Comparison of ENCODE assay signal across 25 cellular contexts in the genomic region with DNA sequence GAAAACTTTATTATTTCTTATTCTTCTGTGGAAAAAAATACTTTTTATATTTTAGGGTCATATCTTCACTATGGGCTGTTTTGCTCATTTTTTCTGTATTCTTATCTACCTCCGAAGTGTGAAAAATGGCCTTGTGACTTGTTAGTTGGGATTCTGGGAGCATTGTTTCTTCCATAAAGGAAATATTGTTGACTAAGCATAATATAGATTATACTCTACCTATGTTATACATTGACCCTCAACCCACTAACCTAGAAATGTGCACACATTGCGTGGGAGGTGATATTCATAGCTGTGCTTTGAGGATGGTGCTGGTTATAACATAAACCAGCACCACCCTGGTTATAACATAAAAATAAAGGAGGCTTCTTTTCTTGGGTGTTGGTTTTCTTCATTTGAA.
"Had no signal": no experiment of that assay in that cellular context is flagged by ENCODE, and none has a peak within 500 bp of the region (broad histone marks: within the 10 kb centered on the region; RNA-seq: fewer than 3 reads in every experiment).

No MANE protein-coding gene starts in this region.

- H3K27me3 ChIP-seq: stomach, suprapubic skin, testis, thyroid gland, tibial artery, tibial nerve, transverse colon, upper lobe of left lung, upper lobe of right lung, uterus had no signal

- H3K4me1 ChIP-seq: stomach, suprapubic skin, testis, thyroid gland, tibial artery, tibial nerve, transverse colon, upper lobe of left lung, upper lobe of right lung, uterus had no signal

- H3K36me3 ChIP-seq: stomach, suprapubic skin, thoracic aorta, thyroid gland, tibial artery, tibial nerve, transverse colon, upper lobe of left lung, upper lobe of right lung, uterus had no signal

- FAIRE-seq: urothelium cell line had no signal

- DNase-seq: stimulated activated CD4-positive, alpha-beta T cell treated with anti-CD3 and anti-CD28 coated beads, Interleukin-2, amount 100 ng/mL, for 48 hours; stimulated activated CD4-positive, alpha-beta T cell treated with anti-CD3 and anti-CD28 coated beads, Interleukin-4, amount 100 ng/mL, for 1 hour; stimulated activated CD4-positive, alpha-beta T cell treated with anti-CD3 and anti-CD28 coated beads, Interleukin-4, amount 100 ng/mL, for 24 hours; stimulated activated CD4-positive, alpha-beta T cell treated with anti-CD3 and anti-CD28 coated beads, Interleukin-4, amount 100 ng/mL, for 4 hours; stimulated activated CD8-positive, alpha-beta memory T cell treated with anti-CD3 and anti-CD28 coated beads, Interleukin-4, amount 100 ng/mL, for 48 hours; stimulated activated naive B cell treated with anti-CD40 and anti-IgM and Interleukin-4, amounts not matched to agents 10 μg/mL and 1 μg/mL and 100 μg/mL, for 72 hours; stimulated activated naive CD4-positive, alpha-beta T cell; stimulated activated naive CD4-positive, alpha-beta T cell treated with Interleukin-2 at 50 U/mL for 16 hours; stimulated activated naive CD8-positive, alpha-beta T cell treated with anti-CD3 and anti-CD28 coated beads, Interleukin-15, amount 100 ng/mL, for 72 hours; stimulated activated naive CD8-positive, alpha-beta T cell treated with anti-CD3 and anti-CD28 coated beads, Interleukin-15, Interleukin-2, amounts not matched to agents 100 U/mL and 50 U/mL, for 24 hours; stomach; substantia nigra; testis; thyroid gland; tibial artery; transverse colon; upper lobe of left lung; upper lobe of right lung; uterus had no signal

- H3K27ac ChIP-seq: stomach, suprapubic skin, testis, thoracic aorta, thyroid gland, tibial artery, tibial nerve, transverse colon, upper lobe of left lung, upper lobe of right lung, uterus had no signal

- H3K4me3 ChIP-seq: stomach, suprapubic skin, testis, thoracic aorta, thyroid gland, tibial artery, tibial nerve, transverse colon, upper lobe of left lung, upper lobe of right lung, uterus had no signal

- H3K9me3 ChIP-seq: stomach, suprapubic skin, testis, thoracic aorta, thyroid gland, tibial artery, tibial nerve, transverse colon, upper lobe of left lung, upper lobe of right lung, uterus had no signal

- ATAC-seq: stimulated activated effector memory CD8-positive, alpha-beta T cell treated with anti-CD3 and anti-CD28 coated beads, Interleukin-12 subunit alpha, Interleukin-12 subunit beta, amount 100 ng/mL, for 72 hours; stimulated activated memory B cell treated with anti-CD40 and anti-IgM and Interleukin-4, amounts not matched to agents 10 μg/mL and 1 μg/mL and 100 μg/mL, for 72 hours; stimulated activated naive B cell treated with anti-CD40 and anti-IgM and Interleukin-4, amounts not matched to agents 10 μg/mL and 1 μg/mL and 100 μg/mL, for 72 hours; stimulated activated naive CD8-positive, alpha-beta T cell treated with anti-CD3 and anti-CD28 coated beads, Interleukin-15, amount 100 ng/mL, for 72 hours; stimulated activated naive CD8-positive, alpha-beta T cell treated with anti-CD3 and anti-CD28 coated beads, Interleukin-15, Interleukin-2, amounts not matched to agents 100 U/mL and 50 U/mL, for 24 hours; upper lobe of right lung had no signal
